In genomic region chr6:151639750-151640149, GRCh38 we compare ENCODE assay signal across 2 cellular contexts.
TF ChIP-seq lines count a peak whose summit lies in the region.

No MANE protein-coding gene starts in this region.

TF ChIP-seq in HepG2, 621 proteins besides CTCF, POLR2A, EP300 and RAD21 (continued from another document and continues in another):
- TF ChIP-seq SKIL (CRISPR knock-in tag; IDR thresholded peaks at IDR 0.05; ENCODE audit: borderline replicate concordance) (no peak), SP4 (CRISPR knock-in tag; IDR thresholded peaks at IDR 0.05) (no peak), ZNF567 (CRISPR knock-in tag; IDR thresholded peaks at IDR 0.05; ENCODE audit: borderline replicate concordance) (no peak), ARID5B (CRISPR knock-in tag; IDR thresholded peaks at IDR 0.05) (peak; percentile 60), NCOA2 (CRISPR knock-in tag; IDR thresholded peaks at IDR 0.05) (no peak), HOXA5 (CRISPR knock-in tag; IDR thresholded peaks at IDR 0.05) (no peak), ZSCAN25 (CRISPR knock-in tag; IDR thresholded peaks at IDR 0.05) (no peak), GTF3A (CRISPR knock-in tag; conservative IDR thresholded peaks at IDR 0.05) (no peak), CEBPG (CRISPR knock-in tag; IDR thresholded peaks at IDR 0.05) (peak; percentile 40; the same call in 1 of the 2 replicates), NKX3-1 (CRISPR knock-in tag; IDR thresholded peaks at IDR 0.05) (no peak), ETV6 (CRISPR knock-in tag; conservative IDR thresholded peaks at IDR 0.05) (no peak), ISX (CRISPR knock-in tag; conservative IDR thresholded peaks at IDR 0.05) (no peak), ZBTB20 (CRISPR knock-in tag; IDR thresholded peaks at IDR 0.05; ENCODE audit: borderline replicate concordance, low read depth) (no peak), DRAP1 (CRISPR knock-in tag; IDR thresholded peaks at IDR 0.05) (no peak), HDAC1 (CRISPR knock-in tag; IDR thresholded peaks at IDR 0.05) (no peak), NR2F2 (IDR thresholded peaks at IDR 0.05; ENCODE audit: borderline replicate concordance, low read depth) (no peak), TBL1XR1 (IDR thresholded peaks at IDR 0.05; ENCODE audit: borderline replicate concordance, low read length, partially characterized antibody) (no peak), FOXA1 (IDR thresholded peaks at IDR 0.05) (no peak), FOXA1 (CRISPR knock-in tag; IDR thresholded peaks at IDR 0.05) (peak; percentile 65), GATAD2A (CRISPR knock-in tag; IDR thresholded peaks at IDR 0.05) (peak; percentile 61), ZFP91 (CRISPR knock-in tag; IDR thresholded peaks at IDR 0.05; ENCODE audit: borderline replicate concordance) (no peak), CEBPB (IDR thresholded peaks at IDR 0.05; ENCODE audit: borderline replicate concordance, low read depth, low read length) (peak; percentile 66; the same call in 1 of the 2 replicates), ZNF34 (CRISPR knock-in tag; IDR thresholded peaks at IDR 0.05; ENCODE audit: borderline replicate concordance) (no peak), PHF5A (CRISPR knock-in tag; IDR thresholded peaks at IDR 0.05; ENCODE audit: low read depth, unreplicated experiment) (no peak), ZNF713 (CRISPR knock-in tag; IDR thresholded peaks at IDR 0.05) (no peak), NFIC (IDR thresholded peaks at IDR 0.05; ENCODE audit: low read length) (no peak), FOXA3 (CRISPR knock-in tag; IDR thresholded peaks at IDR 0.05) (peak; percentile 82), ZNF12 (CRISPR knock-in tag; IDR thresholded peaks at IDR 0.05) (0 out of 2 replicates have a peak, but pooled peaks have one; percentile 36), ZNF841 (CRISPR knock-in tag; IDR thresholded peaks at IDR 0.05; ENCODE audit: borderline replicate concordance) (no peak), ZFP36 (IDR thresholded peaks at IDR 0.05; ENCODE audit: borderline replicate concordance, low read depth, low read length, partially characterized antibody) (peak; percentile 57), ZNF7 (CRISPR knock-in tag; IDR thresholded peaks at IDR 0.05) (peak; percentile 100)

TF ChIP-seq in liver, 16 proteins besides CTCF, POLR2A, EP300 and RAD21 (continued from another document):
- peak; percentile 26 for TF ChIP-seq REST (IDR thresholded peaks at IDR 0.05)
- TF ChIP-seq ZBTB33 (IDR thresholded peaks at IDR 0.05) = no peak
- TF ChIP-seq SP1 (IDR thresholded peaks at IDR 0.05) = no peak
